Comparison of ENCODE assay signal across 30 cellular contexts in genomic region chr6:34396518-34396917, GRCh38.
"Had no signal": no experiment of that assay in that cellular context is flagged by ENCODE, and none has a peak within 500 bp of the region (broad histone marks: within the 10 kb centered on the region; RNA-seq: fewer than 3 reads in every experiment).

No MANE protein-coding gene starts in this region.

- ATAC-seq: left colon; left lung; lower lobe of right lung; naive thymus-derived CD8-positive, alpha-beta T cell; sciatic nerve; stimulated activated naive B cell treated with anti-CD40 and anti-IgM and Interleukin-4, amounts not matched to agents 10 μg/mL and 1 μg/mL and 100 μg/mL, for 72 hours; stimulated activated naive CD8-positive, alpha-beta T cell treated with anti-CD3 and anti-CD28 coated beads, Interleukin-15, Interleukin-2, amounts not matched to agents 100 U/mL and 50 U/mL, for 24 hours had no signal

- H3K9ac ChIP-seq: parathyroid adenoma had no signal

- H3K9me3 Mint-ChIP-seq: naive thymus-derived CD8-positive, alpha-beta T cell; neural crest cell had no signal

- H3K9me3 ChIP-seq: lower lobe of right lung, neutrophil, testis, thyroid gland, upper lobe of left lung, vagina had no signal

- FAIRE-seq: islet of Langerhans, kidney had no signal

- H2AFZ ChIP-seq: parathyroid adenoma had no signal

- H3K4me3 Mint-ChIP-seq: immature natural killer cell; naive thymus-derived CD8-positive, alpha-beta T cell; nephron; neural crest cell; stimulated activated naive B cell treated with anti-CD40 and anti-IgM and Interleukin-4, amounts not matched to agents 10 μg/mL and 1 μg/mL and 100 μg/mL, for 72 hours had no signal

- H3K27ac ChIP-seq: left lung, lower lobe of right lung, neutrophil, parathyroid adenoma, right atrium auricular region, skin epidermis, stomach, testis, thyroid gland, transverse colon, upper lobe of left lung, vagina had no signal

- H3K27me3 Mint-ChIP-seq: naive thymus-derived CD8-positive, alpha-beta T cell; stimulated activated naive B cell treated with anti-CD40 and anti-IgM and Interleukin-4, amounts not matched to agents 10 μg/mL and 1 μg/mL and 100 μg/mL, for 72 hours had no signal

- H3K4me3 ChIP-seq: left lung, lower lobe of right lung, right atrium auricular region, skin epidermis, stomach, testis, thyroid gland, transverse colon, upper lobe of left lung, vagina had no signal

- H3K36me3 ChIP-seq: left lung, lower lobe of right lung, neutrophil, right atrium auricular region, stomach, thyroid gland, transverse colon, upper lobe of left lung, vagina had no signal

- H3K36me3 Mint-ChIP-seq: immature natural killer cell; naive thymus-derived CD8-positive, alpha-beta T cell had no signal

- H3K27me3 ChIP-seq: left lung, neutrophil, right atrium auricular region, stomach, testis, thyroid gland, transverse colon, upper lobe of left lung, vagina had no signal

- DNase-seq: hypothalamus; immature natural killer cell; kidney; left colon; left lung; lower lobe of right lung; mammary epithelial cell; mesenchymal stem cell; naive thymus-derived CD8-positive, alpha-beta T cell; occipital lobe; stimulated activated CD4-positive, alpha-beta T cell treated with anti-CD3 and anti-CD28 coated beads, Interleukin-12 subunit alpha, Interleukin-12 subunit beta, amount 100 ng/mL, for 4 hours; stimulated activated CD4-positive, alpha-beta T cell treated with anti-CD3 and anti-CD28 coated beads, Interleukin-15, amount 100 ng/mL, for 24 hours; stimulated activated CD4-positive, alpha-beta T cell treated with anti-CD3 and anti-CD28 coated beads, Interleukin-2, amount 100 ng/mL, for 24 hours; stimulated activated CD4-positive, alpha-beta T cell treated with anti-CD3 and anti-CD28 coated beads, Interleukin-4, amount 100 ng/mL, for 1 hour; stimulated activated naive B cell treated with anti-CD40 and anti-IgM and Interleukin-4, amounts not matched to agents 10 μg/mL and 1 μg/mL and 100 μg/mL, for 72 hours; stimulated activated naive CD8-positive, alpha-beta T cell treated with anti-CD3 and anti-CD28 coated beads, Interleukin-15, Interleukin-2, amounts not matched to agents 100 U/mL and 50 U/mL, for 24 hours; stomach; testis; thyroid gland; transverse colon had no signal

- H3K27ac Mint-ChIP-seq: immature natural killer cell; naive thymus-derived CD8-positive, alpha-beta T cell; nephron; stimulated activated naive B cell treated with anti-CD40 and anti-IgM and Interleukin-4, amounts not matched to agents 10 μg/mL and 1 μg/mL and 100 μg/mL, for 72 hours had no signal

- H3K4me1 ChIP-seq: parathyroid adenoma, vagina had no signal
